ENCODE assay signal across 14 cellular contexts in the genomic region with DNA sequence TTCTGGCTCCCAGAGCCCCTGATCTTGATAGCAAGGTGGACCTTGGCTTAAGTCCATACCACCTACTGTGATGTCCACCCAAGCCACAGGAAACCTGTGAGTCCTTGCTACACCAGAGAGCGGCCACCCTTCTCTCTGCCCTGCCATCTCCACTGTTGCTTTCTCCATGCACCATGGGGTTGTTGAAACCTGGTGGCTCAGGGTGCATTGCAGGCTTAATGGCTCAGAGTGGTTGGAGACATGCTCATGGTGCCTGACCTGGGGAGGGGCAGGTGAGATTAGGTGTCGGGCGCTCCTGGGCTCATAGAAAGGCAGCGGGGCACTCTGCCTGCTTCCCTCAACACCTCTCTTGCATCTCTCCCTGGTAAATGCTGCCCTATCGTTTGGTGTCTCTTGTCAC. TPM values are rescaled to one million over a fixed set of nuclear protein-coding genes. Genes with fewer than 3 reads are reported as not detected.
DNase-seq lines count a peak whose midpoint lies in the region; ATAC-seq and TF ChIP-seq lines count a peak whose summit lies in the region.
"Had no signal": no experiment of that assay in that cellular context is flagged by ENCODE, and none has a peak within 500 bp of the region (broad histone marks: within the 10 kb centered on the region; RNA-seq: fewer than 3 reads in every experiment).

No MANE protein-coding gene starts in this region.

- intact Hi-C loops in sigmoid colon (cut with DNase I) (no loop called here), A673 (cut with micrococcal nuclease; ENCODE audit: unreplicated experiment) (no loop called here)

- peak overlapping the region; percentile 3 for H3K4me2 ChIP-seq in neural progenitor cell
- H3K4me2 ChIP-seq: BLaER1 treated with 17β-estradiol and CSF1 and Interleukin-3, amounts not matched to agents 10 nM and 100 nM had no signal

- no peaks in the 10 kb centered on the region for H4K20me1 ChIP-seq in neural progenitor cell (ENCODE audit: low read depth)
- H4K20me1 ChIP-seq: BLaER1 treated with 17β-estradiol and CSF1 and Interleukin-3, amounts not matched to agents 10 nM and 100 nM had no signal

- BruUV-seq in A673 (replicated peaks; lab: Mats Ljungman, UMichigan) = no TSS peak

- TF ChIP-seq EP300 in sigmoid colon (IDR thresholded peaks at IDR 0.05) = no peak

- H3K27ac ChIP-seq in neural progenitor cell (no peak overlapping the region), sigmoid colon (no peak overlapping the region), A673 (ENCODE audit: low read depth, low read length, poor library complexity, severe bottlenecking) (no peak overlapping the region)
- H3K27ac ChIP-seq: 22Rv1; BLaER1 treated with 17β-estradiol and CSF1 and Interleukin-3, amounts not matched to agents 10 nM and 100 nM; GM23248; HL-60 had no signal

- peaks cover 10% of the 10 kb centered on the region for H3K4me1 ChIP-seq in neural progenitor cell
- no peaks in the 10 kb centered on the region for H3K4me1 ChIP-seq in sigmoid colon
- no peaks in the 10 kb centered on the region for H3K4me1 ChIP-seq in A673 (ENCODE audit: insufficient read depth, low read length, poor library complexity, severe bottlenecking)

- TF ChIP-seq POLR2A in sigmoid colon (IDR thresholded peaks at IDR 0.05) = no peak

- H3K4me3 ChIP-seq in neural progenitor cell (no peak overlapping the region), sigmoid colon (no peak overlapping the region), A673 (ENCODE audit: low read depth, low read length, poor library complexity, severe bottlenecking) (no peak overlapping the region)
- H3K4me3 ChIP-seq: BLaER1 treated with 17β-estradiol and CSF1 and Interleukin-3, amounts not matched to agents 10 nM and 100 nM; GM23248 had no signal

- no peak overlapping the region for H3K4me3 Mint-ChIP-seq in neural progenitor cell
- H3K4me3 Mint-ChIP-seq: CD4-positive, CD25-positive, alpha-beta regulatory T cell had no signal

- no peaks in the 10 kb centered on the region for H3F3A ChIP-seq in neural progenitor cell (ENCODE audit: low read depth)

- H3K9me3 Mint-ChIP-seq in neural progenitor cell = no peaks in the 10 kb centered on the region

- ATAC-seq in HG03342 (IDR thresholded peaks at IDR 0.05; ENCODE audit: unreplicated experiment) (no peak), HG02973 (IDR thresholded peaks at IDR 0.05; ENCODE audit: unreplicated experiment) (no peak)

- H3K9me3 ChIP-seq in neural progenitor cell (ENCODE audit: low read depth) = no peaks in the 10 kb centered on the region
- no peaks in the 10 kb centered on the region for H3K9me3 ChIP-seq in sigmoid colon
- H3K9me3 ChIP-seq in A673 (ENCODE audit: low read depth, low read length, poor library complexity, severe bottlenecking) = no peaks in the 10 kb centered on the region
- H3K9me3 ChIP-seq: BLaER1 treated with 17β-estradiol and CSF1 and Interleukin-3, amounts not matched to agents 10 nM and 100 nM had no signal

- H3K4me1 Mint-ChIP-seq in neural progenitor cell = peaks cover 3% of the 10 kb centered on the region

- peaks cover 13% of the 10 kb centered on the region for H3K27me3 Mint-ChIP-seq in neural progenitor cell (ENCODE audit: insufficient read depth, low read depth)

- no peaks in the 10 kb centered on the region for H3K36me3 Mint-ChIP-seq in neural progenitor cell
- H3K36me3 Mint-ChIP-seq: CD4-positive, CD25-positive, alpha-beta regulatory T cell had no signal

- POLR2A ChIA-PET in A673 (lab: Charles Lee; ENCODE audit: low non-redundant PET) = no interaction called here

- TF ChIP-seq CTCF in neural progenitor cell (IDR thresholded peaks at IDR 0.05) = no peak
- TF ChIP-seq CTCF in sigmoid colon (IDR thresholded peaks at IDR 0.05) = no peak
- no peak for TF ChIP-seq CTCF in A673 (conservative IDR thresholded peaks at IDR 0.05; ENCODE audit: low read depth, low read length)

- 69 to 82% methylated on average over 5 of the region's 5 CpGs for WGBS in sigmoid colon, 2 donors

- no peaks in the 10 kb centered on the region for H3K36me3 ChIP-seq in neural progenitor cell
- no peaks in the 10 kb centered on the region for H3K36me3 ChIP-seq in sigmoid colon
- H3K36me3 ChIP-seq in A673 (ENCODE audit: insufficient read depth, low read length, poor library complexity, severe bottlenecking) = no peaks in the 10 kb centered on the region
- H3K36me3 ChIP-seq: BLaER1 treated with 17β-estradiol and CSF1 and Interleukin-3, amounts not matched to agents 10 nM and 100 nM had no signal

- H3K9ac ChIP-seq in neural progenitor cell = no peak overlapping the region
- H3K9ac ChIP-seq: BLaER1 treated with 17β-estradiol and CSF1 and Interleukin-3, amounts not matched to agents 10 nM and 100 nM; GM23248 had no signal

- H2AFZ ChIP-seq in neural progenitor cell (replicated peaks) = no peak overlapping the region
- H2AFZ ChIP-seq: GM23248 had no signal

- no peak overlapping the region for H3K27ac Mint-ChIP-seq in neural progenitor cell

- H3K27me3 ChIP-seq in neural progenitor cell = no peaks in the 10 kb centered on the region
- peaks cover 0 to 37% (median 9%) of the 10 kb centered on the region in 3 donors for H3K27me3 ChIP-seq in sigmoid colon
- H3K27me3 ChIP-seq in A673 (replicated peaks; ENCODE audit: insufficient read depth, low read depth, low read length, poor library complexity) = no peaks in the 10 kb centered on the region
- H3K27me3 ChIP-seq: BLaER1 treated with 17β-estradiol and CSF1 and Interleukin-3, amounts not matched to agents 10 nM and 100 nM had no signal

- CTCF ChIA-PET in A673 (lab: Charles Lee) = no interaction called here

- peak; percentile 19 for DNase-seq in activated CD4-positive, CD25-positive, alpha-beta regulatory T cell treated with anti-CD3 and anti-CD28 coated beads, Interleukin-2, amount 50 U/mL, for 72 hours
- DNase-seq in activated CD4-positive, CD25-positive, alpha-beta regulatory T cell (lab: John Stamatoyannopoulos, UW) = no peak
- DNase-seq in neural progenitor cell (ENCODE audit: low spot score) (no peak), sigmoid colon (peak; percentile 30), A673 (ENCODE audit: low spot score) (no peak)
- DNase-seq: CD4-positive, CD25-positive, alpha-beta regulatory T cell; DMS53; GF-D8; GM23248 had no signal

- H3K79me2 ChIP-seq in neural progenitor cell (ENCODE audit: low read depth) = no peaks in the 10 kb centered on the region

RNA-seq across cellular contexts. Expression of a gene that starts 25.0 kb away (rescaled TPM):
- total RNA-seq in neural progenitor cell (ENCODE audit: low replicate concordance) = not detected in 2 replicates
- not detected for total RNA-seq in sigmoid colon
- under 1 TPM in 1 of 3 donors, not detected in 2; under 0.01 TPM for polyA plus RNA-seq in sigmoid colon
- not detected in 2 replicates for total RNA-seq in A673 (2021)
- total RNA-seq: CD4-positive, CD25-positive, alpha-beta regulatory T cell; GM23248 had no signal
- polyA plus RNA-seq: CD4-positive, CD25-positive, alpha-beta regulatory T cell; GM23248 had no signal

RNA-seq across cellular contexts. Expression of a gene that starts 47.4 kb away (rescaled TPM):
- total RNA-seq in neural progenitor cell (ENCODE audit: low replicate concordance) = 31.7 and 37.1 TPM in 2 replicates
- 10 to 100 TPM; 15.9 to 27.7 (median 25.1) TPM for total RNA-seq in sigmoid colon
- 10 to 100 TPM; 15.0 to 27.9 (median 17.8) TPM for polyA plus RNA-seq in sigmoid colon
- 24.9 and 30.9 TPM in 2 replicates for total RNA-seq in A673 (2021)

Comparison
In these comparisons a context has a peak if more than half of its experiments do, and no peak if none do; other contexts are left out.
1. DNase-seq: peak in activated CD4-positive, CD25-positive, alpha-beta regulatory T cell treated with anti-CD3 and anti-CD28 coated beads, Interleukin-2, amount 50 U/mL, for 72 hours (single experiment) and sigmoid colon (single experiment); none in activated CD4-positive, CD25-positive, alpha-beta regulatory T cell (0 of 4), neural progenitor cell (single experiment) and A673 (single experiment).